Comparison of ENCODE assay signal across 8 cellular contexts in the genomic region with DNA sequence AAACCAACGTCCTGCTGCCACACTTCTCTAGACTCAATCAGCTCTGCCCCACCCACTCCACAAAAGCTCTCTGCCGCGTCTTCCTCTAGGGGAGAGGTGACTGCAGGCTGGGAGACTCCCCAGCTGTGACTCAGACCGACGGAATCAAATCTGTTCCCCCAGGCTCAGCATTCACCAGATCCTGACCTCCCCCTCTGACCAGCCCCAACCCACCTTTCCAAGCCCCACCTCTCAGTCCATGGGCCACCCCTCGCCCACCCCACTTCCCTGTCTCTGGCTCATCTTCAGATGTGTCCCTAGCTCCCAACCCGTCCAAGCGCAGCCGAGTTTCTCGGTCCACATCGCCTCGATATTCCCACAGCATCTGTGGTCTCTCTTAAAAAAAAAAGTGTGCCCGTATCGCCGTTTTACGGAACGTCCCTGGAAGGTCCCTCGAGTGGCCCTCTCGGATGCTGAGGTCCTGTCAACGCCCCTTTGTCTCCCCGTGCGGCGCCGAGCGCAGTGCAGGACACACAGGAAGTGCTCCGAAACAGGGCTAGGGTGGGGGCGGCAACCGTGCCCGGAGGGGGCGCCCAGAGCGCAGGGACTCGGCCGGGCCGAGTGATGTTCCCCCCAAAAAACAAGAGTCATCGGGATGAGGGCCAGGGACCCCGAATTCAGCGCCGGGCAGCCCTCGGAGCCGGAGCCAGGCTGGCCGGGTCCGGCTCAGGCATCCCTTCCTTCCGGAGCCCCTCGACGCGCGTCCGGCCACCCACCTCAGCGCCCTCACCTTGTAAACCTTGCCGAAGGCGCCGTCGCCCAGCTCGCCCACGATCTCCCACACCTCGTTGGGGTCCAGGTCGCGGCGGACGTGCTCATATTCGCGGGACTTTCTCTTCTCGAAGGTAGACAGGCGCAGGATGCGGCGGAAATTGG. TPM values are rescaled to one million over a fixed set of nuclear protein-coding genes. Genes with fewer than 3 reads are reported as not detected.
A peak's percentile ranks its signal among the peaks of the same experiment; 100 is the strongest.
DNase-seq lines count a peak whose midpoint lies in the region; ATAC-seq and TF ChIP-seq lines count a peak whose summit lies in the region.

No MANE protein-coding gene starts in this region.

- H4K91ac ChIP-seq in trophoblast cell (ENCODE audit: low read depth, low read length), result peak overlapping the region; percentile 75

- peaks cover 41% of the 10 kb centered on the region for H3K4me1 Mint-ChIP-seq in activated naive CD4-positive, alpha-beta T cell treated with anti-CD3 and anti-CD28 coated beads, Interleukin-2, amount 50 U/mL, for 24 hours

- H3K4me1 ChIP-seq in trophoblast cell (ENCODE audit: control insufficient read depth in 1 of 2, insufficient read depth in 2 of 2, low read length in 2 of 2), result peaks cover 4 to 12% of the 10 kb centered on the region in 2 experiments

- peak overlapping the region; percentile 73 for H3K4me2 ChIP-seq in trophoblast cell (ENCODE audit: low read length)

- peak overlapping the region; percentile 9 for H2BK120ac ChIP-seq in trophoblast cell (ENCODE audit: insufficient read depth, low read length, poor library complexity)

- no peak for TF ChIP-seq CTCF in C4-2B (conservative IDR thresholded peaks at IDR 0.05)

- H3K9me3 Mint-ChIP-seq in activated naive CD4-positive, alpha-beta T cell treated with anti-CD3 and anti-CD28 coated beads, Interleukin-2, amount 50 U/mL, for 24 hours, result no peaks in the 10 kb centered on the region

- H3K9me3 ChIP-seq in SK-N-MC (ENCODE audit: low read depth, low read length), result no peaks in the 10 kb centered on the region
- H3K9me3 ChIP-seq in trophoblast cell (ENCODE audit: insufficient read depth, low read depth, low read length), result no peaks in the 10 kb centered on the region

- H3K36me3 ChIP-seq in SK-N-MC (ENCODE audit: insufficient read depth, low read length) (no peaks in the 10 kb centered on the region), trophoblast cell (ENCODE audit: control insufficient read depth in 1 of 2, insufficient read depth in 2 of 2, low read length in 2 of 2) (peaks cover 3 to 4% of the 10 kb centered on the region in 2 experiments)

- H4K8ac ChIP-seq in trophoblast cell (ENCODE audit: low read depth, low read length), result peak overlapping the region; percentile 8

- H3K18ac ChIP-seq in trophoblast cell (ENCODE audit: low read length), result peak overlapping the region; percentile 39

- DNase-seq in SK-N-MC (ENCODE audit: low read depth, low spot score), result no peak
- peak; percentile 91 for DNase-seq in Right ventricle myocardium inferior (ENCODE audit: missing footprints)
- peak; percentile 91 for DNase-seq in trophoblast cell
- DNase-seq in NCI-H2029 treated with DMSO at 0.1 percent for 48 hours (lab: John Stamatoyannopoulos, UW), result no peak

- peak overlapping the region; percentile 2 for H2BK12ac ChIP-seq in trophoblast cell (ENCODE audit: low read length)

- H3K4me3 Mint-ChIP-seq in activated naive CD4-positive, alpha-beta T cell treated with anti-CD3 and anti-CD28 coated beads, Interleukin-2, amount 50 U/mL, for 24 hours, result peak overlapping the region; percentile 96

- H3K9ac ChIP-seq in SK-N-MC (ENCODE audit: insufficient read length) (no peak overlapping the region), trophoblast cell (ENCODE audit: low read length) (peak overlapping the region; percentile 80)

- H3K27me3 ChIP-seq in trophoblast cell (ENCODE audit: insufficient read depth, low read length), result no peaks in the 10 kb centered on the region

- H3K79me2 ChIP-seq in trophoblast cell (ENCODE audit: control insufficient read depth, insufficient read depth, low read length, poor library complexity), result peaks cover 21% of the 10 kb centered on the region

- H3K4me3 ChIP-seq in SK-N-MC, result peak overlapping the region; percentile 98
- H3K4me3 ChIP-seq in trophoblast cell (ENCODE audit: low read depth, low read length), result peak overlapping the region; percentile 98

- peak overlapping the region; percentile 45 for H2AK5ac ChIP-seq in trophoblast cell (ENCODE audit: low read length)

- no CpG with 5 or more reads among the region's 66 CpGs for WGBS in trophoblast cell (ENCODE audit: extremely low coverage, insufficient coverage, insufficient read length)

- peak overlapping the region; percentile 35 for H3K4ac ChIP-seq in trophoblast cell (ENCODE audit: low read depth, low read length)

- peaks cover 2% of the 10 kb centered on the region for H3K36me3 Mint-ChIP-seq in activated naive CD4-positive, alpha-beta T cell treated with anti-CD3 and anti-CD28 coated beads, Interleukin-2, amount 50 U/mL, for 24 hours

- no peaks in the 10 kb centered on the region for H3K27me3 Mint-ChIP-seq in activated naive CD4-positive, alpha-beta T cell treated with anti-CD3 and anti-CD28 coated beads, Interleukin-2, amount 50 U/mL, for 24 hours

- H3K27ac ChIP-seq in C4-2B, result peak overlapping the region; percentile 67
- no peak overlapping the region for H3K27ac ChIP-seq in SK-N-MC
- peak overlapping the region; percentile 63 for H3K27ac ChIP-seq in trophoblast cell (ENCODE audit: low read depth, low read length)

- H2BK5ac ChIP-seq in trophoblast cell (ENCODE audit: low read depth, low read length, poor library complexity), result peak overlapping the region; percentile 92

- H3K23ac ChIP-seq in trophoblast cell (ENCODE audit: low read length), result no peak overlapping the region

- intact Hi-C loops in Right ventricle myocardium inferior (cut with DNase I), result loop anchor here (1.0 to 5.0 kb wide), 3 partner anchors 80 to 275 kb away; partner anchors contain the start of gene UBTD2

- ATAC-seq in GM19397 (IDR thresholded peaks at IDR 0.05; ENCODE audit: unreplicated experiment) (peak; percentile 18), HG03521 (IDR thresholded peaks at IDR 0.05; ENCODE audit: unreplicated experiment) (peak; percentile 19), Right ventricle myocardium inferior (no peak)

- H3K14ac ChIP-seq in trophoblast cell (ENCODE audit: low read length), result peak overlapping the region; percentile 14

- peaks cover 19% of the 10 kb centered on the region for H3K79me1 ChIP-seq in trophoblast cell (ENCODE audit: low read length)

- H4K12ac ChIP-seq in trophoblast cell (ENCODE audit: low read depth, low read length), result peak overlapping the region; percentile 0

- H3K27ac Mint-ChIP-seq in activated naive CD4-positive, alpha-beta T cell treated with anti-CD3 and anti-CD28 coated beads, Interleukin-2, amount 50 U/mL, for 24 hours, result peak overlapping the region; percentile 98

- peak overlapping the region; percentile 4 for H2AFZ ChIP-seq in trophoblast cell (ENCODE audit: insufficient read depth, low read length, poor library complexity)

RNA-seq across cellular contexts. Expression of gene STK10, which starts 0.6 kb away (rescaled TPM):
- 8.9 TPM for total RNA-seq in Right ventricle myocardium inferior
- 29.6 and 30.3 TPM in 2 replicates for polyA plus RNA-seq in trophoblast cell (2013)

RNA-seq across cellular contexts. Expression of gene EFCAB9, which starts 6.6 kb away (rescaled TPM):
- total RNA-seq in Right ventricle myocardium inferior, result not detected
- polyA plus RNA-seq in trophoblast cell (2013), result not detected in 2 replicates

Comparison
In these comparisons a context has a peak if more than half of its experiments do, and no peak if none do; other contexts are left out.
1. DNase-seq: peak in Right ventricle myocardium inferior (single experiment) and trophoblast cell (2 of 2); none in SK-N-MC (single experiment) and NCI-H2029 treated with DMSO at 0.1 percent for 48 hours (single experiment).